Comparison of ENCODE assay signal across 9 cellular contexts in the genomic region with DNA sequence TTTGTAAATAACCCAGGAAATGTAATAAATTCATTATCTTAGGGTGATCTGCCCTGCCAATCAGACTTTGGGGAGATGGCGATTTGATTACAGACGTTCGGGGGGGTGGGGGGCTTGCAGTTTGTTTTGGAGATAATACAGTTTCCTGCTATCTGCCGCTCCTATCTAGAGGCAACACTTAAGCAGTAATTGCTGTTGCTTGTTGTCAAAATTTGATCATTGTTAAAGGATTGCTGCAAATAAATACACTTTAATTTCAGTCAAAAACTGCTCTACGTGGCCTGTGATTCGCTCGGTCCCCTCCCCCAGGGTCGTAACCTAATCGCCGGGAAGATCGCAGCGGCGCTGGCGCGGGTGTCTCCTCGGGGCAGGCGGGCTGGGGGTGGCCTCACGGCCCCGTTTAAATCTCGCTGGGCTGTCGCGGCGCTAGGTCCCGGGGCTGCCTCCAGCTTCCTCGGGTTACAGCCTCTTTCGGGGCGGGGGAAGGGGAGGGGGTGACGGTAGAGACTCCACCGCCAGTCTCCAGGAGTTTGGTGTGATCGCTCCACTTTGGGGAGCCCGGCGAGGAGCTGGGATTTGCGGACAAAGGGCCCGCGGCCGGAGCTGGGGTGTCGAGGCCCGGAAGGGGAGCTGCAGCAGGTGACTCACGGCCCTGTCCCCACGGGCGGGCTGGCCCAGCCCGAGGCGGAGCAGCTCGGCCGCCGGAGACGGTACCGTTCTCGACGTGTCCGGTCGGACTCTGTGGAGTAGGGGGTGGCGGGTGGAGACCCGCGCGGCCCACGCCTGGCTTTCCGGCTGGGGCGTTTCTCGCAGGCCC. TPM values are rescaled to one million over a fixed set of nuclear protein-coding genes. Genes with fewer than 3 reads are reported as not detected.
DNase-seq lines count a peak whose midpoint lies in the region; ATAC-seq and TF ChIP-seq lines count a peak whose summit lies in the region.
"Had no signal": no experiment of that assay in that cellular context is flagged by ENCODE, and none has a peak within 500 bp of the region (broad histone marks: within the 10 kb centered on the region; RNA-seq: fewer than 3 reads in every experiment).

No MANE protein-coding gene starts in this region.

- no peak overlapping the region for H4K91ac ChIP-seq in mesenchymal stem cell (ENCODE audit: low read length)

- TF ChIP-seq CTCF in choroid plexus epithelial cell (conservative IDR thresholded peaks at IDR 0.05; ENCODE audit: low read depth, low read length) (no peak), MM.1S (IDR thresholded peaks at IDR 0.05; ENCODE audit: low read length) (no peak), GM13977 (IDR thresholded peaks at IDR 0.05; ENCODE audit: extremely low read depth, insufficient read depth, missing control alignments) (no peak)

- no peak overlapping the region for H3K18ac ChIP-seq in mesenchymal stem cell (ENCODE audit: low read depth in 1 of 2, low read length in 2 of 2)

- H3K4me2 ChIP-seq in mesenchymal stem cell (ENCODE audit: low read length, poor library complexity, severe bottlenecking) = peak overlapping the region; percentile 93
- no peak overlapping the region for H3K4me2 ChIP-seq in MM.1S (ENCODE audit: low read depth, low read length)

- no peak overlapping the region for H2BK5ac ChIP-seq in mesenchymal stem cell (ENCODE audit: low read depth, low read length, poor library complexity, severe bottlenecking)

- H3K27ac ChIP-seq in ACC112 (ENCODE audit: low read depth, low read length) (no peak overlapping the region), mesenchymal stem cell (ENCODE audit: low read length, poor library complexity, severe bottlenecking) (peak overlapping the region; percentile 32), MM.1S (ENCODE audit: low read length) (no peak overlapping the region)

- peak overlapping the region; percentile 92 for H3K4me3 ChIP-seq in ACC112 (ENCODE audit: low read depth, low read length)
- H3K4me3 ChIP-seq in choroid plexus epithelial cell (ENCODE audit: low read depth, low read length) = peak overlapping the region; percentile 63
- H3K4me3 ChIP-seq in mesenchymal stem cell (ENCODE audit: insufficient read depth in 1 of 2, low read depth in 1 of 2, low read length in 2 of 2) = peak overlapping the region; percentile 62 to 84
- H3K4me3 ChIP-seq in MM.1S (ENCODE audit: low read length) = no peak overlapping the region

- peaks cover under 1% of the 10 kb centered on the region; the same call in 1 of the 2 replicates for H3K27me3 ChIP-seq in ACC112 (ENCODE audit: insufficient read depth, low read length)
- H3K27me3 ChIP-seq in mesenchymal stem cell (ENCODE audit: control insufficient read depth in 1 of 2, insufficient read depth in 1 of 2, low read length in 2 of 2) = peaks cover 12 to 21% of the 10 kb centered on the region in 2 experiments
- no peaks in the 10 kb centered on the region; the same call in none of the 2 replicates for H3K27me3 ChIP-seq in MM.1S (replicated peaks; ENCODE audit: insufficient read depth, low read length)

- H3K79me1 ChIP-seq in mesenchymal stem cell (replicated peaks; ENCODE audit: low read length, poor library complexity, severe bottlenecking) = peaks cover 4% of the 10 kb centered on the region

- peak; percentile 31 for DNase-seq in HK-2 (ENCODE audit: unreplicated experiment)
- DNase-seq in choroid plexus epithelial cell (ENCODE audit: low read depth) = no peak
- DNase-seq in mesenchymal stem cell = no peak
- DNase-seq in MM.1S = no peak
- no peak for DNase-seq in GM13977 (ENCODE audit: low spot score)
- no peak for DNase-seq in activated CD8-positive, alpha-beta memory T cell treated with anti-CD3 and anti-CD28 coated beads, Interleukin-2, amount 50 U/mL, for 48 hours
- DNase-seq: activated naive CD4-positive, alpha-beta T cell treated with Interleukin-2 at 50 U/mL for 16 hours had no signal

- no peak overlapping the region for H2BK12ac ChIP-seq in mesenchymal stem cell (ENCODE audit: low read length in 2 of 2)

- H3F3A ChIP-seq in MM.1S (ENCODE audit: insufficient read depth, low read length) = no peaks in the 10 kb centered on the region

- H3K9me3 ChIP-seq in mesenchymal stem cell (ENCODE audit: control insufficient read depth, low read length) (no peaks in the 10 kb centered on the region), MM.1S (replicated peaks; ENCODE audit: insufficient read depth, low read length) (no peaks in the 10 kb centered on the region)

- ATAC-seq in HG02981 (IDR thresholded peaks at IDR 0.05; ENCODE audit: unreplicated experiment) = no peak

- WGBS in mesenchymal stem cell = 1% methylated on average over 30 of the region's 60 CpGs

- H3K14ac ChIP-seq in mesenchymal stem cell (ENCODE audit: low read length in 2 of 2) = no peak overlapping the region

- H2BK15ac ChIP-seq in mesenchymal stem cell (ENCODE audit: low read depth, poor library complexity, severe bottlenecking) = no peak overlapping the region

- H3K9ac ChIP-seq in mesenchymal stem cell (ENCODE audit: low read length) (peak overlapping the region; percentile 81), MM.1S (ENCODE audit: low read length) (no peak overlapping the region)

- no peaks in the 10 kb centered on the region for H4K20me1 ChIP-seq in MM.1S (ENCODE audit: insufficient read depth, low read length)

- no peak overlapping the region for H3K23ac ChIP-seq in mesenchymal stem cell (ENCODE audit: low read length in 2 of 2)

- no peak overlapping the region for H4K8ac ChIP-seq in mesenchymal stem cell (ENCODE audit: low read length)

- H2AFZ ChIP-seq in ACC112 (ENCODE audit: low read length, unreplicated experiment) = peak overlapping the region; percentile 27
- no peak overlapping the region for H2AFZ ChIP-seq in mesenchymal stem cell (ENCODE audit: low read depth, low read length)
- no peak overlapping the region for H2AFZ ChIP-seq in MM.1S (ENCODE audit: low read length)

- no peak overlapping the region for H2BK120ac ChIP-seq in mesenchymal stem cell (ENCODE audit: low read depth, low read length)

- no peak overlapping the region for H2AK5ac ChIP-seq in mesenchymal stem cell (ENCODE audit: low read length, severe bottlenecking)

- H3K36me3 ChIP-seq in ACC112 (ENCODE audit: insufficient read depth, low read length) (no peaks in the 10 kb centered on the region), mesenchymal stem cell (ENCODE audit: control insufficient read depth in 1 of 2, insufficient read depth in 2 of 2, low read depth in 1 of 2, low read length in 2 of 2) (peaks cover 0 to 5% of the 10 kb centered on the region in 2 experiments), MM.1S (replicated peaks; ENCODE audit: insufficient read depth, low read length) (no peaks in the 10 kb centered on the region)

- in situ Hi-C loops in GM13977 (cut with MboI; ENCODE audit: low pct_unique_long_range_greater_than_20kb, low sequenced_read_pairs, unreplicated experiment) = loop anchor here (25.0 kb wide), 1 partner anchor 498 kb away; no protein-coding TSS in a partner anchor

- H3K4ac ChIP-seq in mesenchymal stem cell (ENCODE audit: low read depth in 1 of 2, low read length in 2 of 2) = no peak overlapping the region

- H3K4me1 ChIP-seq in ACC112 (ENCODE audit: control insufficient read depth, insufficient read depth, low read length, unreplicated experiment) = peaks cover 12% of the 10 kb centered on the region
- peaks cover 27% of the 10 kb centered on the region for H3K4me1 ChIP-seq in mesenchymal stem cell (ENCODE audit: control insufficient read depth, insufficient read depth, low read depth, low read length)
- H3K4me1 ChIP-seq in MM.1S (ENCODE audit: low read length) = no peaks in the 10 kb centered on the region

- peaks cover 14% of the 10 kb centered on the region for H3K79me2 ChIP-seq in ACC112 (ENCODE audit: control insufficient read depth, insufficient read depth, low read length, unreplicated experiment)
- no peaks in the 10 kb centered on the region for H3K79me2 ChIP-seq in MM.1S (ENCODE audit: low read length)

- H3K9me2 ChIP-seq in MM.1S (replicated peaks; ENCODE audit: insufficient read depth, low read length) = no peaks in the 10 kb centered on the region

RNA-seq across cellular contexts. Expression of gene FOXC1, which starts 4.1 kb away (rescaled TPM):
- polyA plus RNA-seq in mesenchymal stem cell (2013, experiment 1 of 2) = 0.07 TPM
- polyA plus RNA-seq in mesenchymal stem cell (2013, experiment 2 of 2) = 0.08 TPM
